ENCODE assay signal across 19 cellular contexts in genomic region chr17:80460286-80460881, GRCh38. TPM values are rescaled to one million over a fixed set of nuclear protein-coding genes. Genes with fewer than 3 reads are reported as not detected.
A peak's percentile ranks its signal among the peaks of the same experiment; 100 is the strongest.
DNase-seq lines count a peak whose midpoint lies in the region; ATAC-seq and TF ChIP-seq lines count a peak whose summit lies in the region.
"Had no signal": no experiment of that assay in that cellular context is flagged by ENCODE, and none has a peak within 500 bp of the region (broad histone marks: within the 10 kb centered on the region; RNA-seq: fewer than 3 reads in every experiment).

No MANE protein-coding gene starts in this region.

- intact Hi-C loops in stomach (cut with DNase I; ENCODE audit: low total_unique reads) = no loop called here

- DNase-seq in SK-N-SH (no peak), fibroblast of the aortic adventitia (ENCODE audit: low read depth) (peak; percentile 46), mucosa of gallbladder (ENCODE audit: low spot score) (peak; percentile 54), NCI-H187 (lab: John Stamatoyannopoulos, UW) (no peak), stomach (no peak)
- DNase-seq: activated CD4-positive, alpha-beta T cell treated with anti-CD3 and anti-CD28 coated beads for 1 hour; activated CD8-positive, alpha-beta memory T cell treated with anti-CD3 and anti-CD28 coated beads for 24 hours; activated naive CD4-positive, alpha-beta T cell; activated T-cell treated with anti-CD3 and anti-CD28 coated beads, Interleukin-2, amount 50 U/mL, for 4 hours; amniotic stem cell; COR-L47; KG1; lower lobe of right lung; NCI-H748 treated with DMSO at 0.1 percent for 48 hours; retina; stimulated activated CD4-positive, alpha-beta T cell treated with anti-CD3 and anti-CD28 coated beads, Interleukin-15, amount 100 ng/mL, for 24 hours had no signal

- no peak overlapping the region for H3K4me2 ChIP-seq in SK-N-SH

- WGBS in SK-N-SH (ENCODE audit: low lambda C conversion rate) = 58% methylated on average over 10 of the region's 10 CpGs
- 42 to 58% (median 54%) methylated on average over 10 of the region's 10 CpGs for WGBS in stomach, 5 donors

- H3K27me3 ChIP-seq in SK-N-SH (ENCODE audit: insufficient read depth) (peaks cover 29% of the 10 kb centered on the region), stomach smooth muscle (ENCODE audit: control insufficient read depth in 1 of 2, insufficient read depth in 2 of 2, low read length in 2 of 2) (no peaks in the 10 kb centered on the region), stomach (peaks cover 0 to 41% (median 15%) of the 10 kb centered on the region in 3 donors)

- H3K9ac ChIP-seq in SK-N-SH = no peak overlapping the region
- H3K9ac ChIP-seq in stomach smooth muscle (ENCODE audit: low read length in 2 of 2) = no peak overlapping the region

- no peaks in the 10 kb centered on the region for H3K9me2 ChIP-seq in SK-N-SH

- H4K20me1 ChIP-seq in SK-N-SH (ENCODE audit: insufficient read depth) = no peaks in the 10 kb centered on the region

- no peaks in the 10 kb centered on the region for H3K9me3 ChIP-seq in SK-N-SH
- no peaks in the 10 kb centered on the region for H3K9me3 ChIP-seq in stomach smooth muscle (ENCODE audit: control insufficient read depth in 2 of 2, low read length in 2 of 2)
- H3K9me3 ChIP-seq in stomach = no peaks in the 10 kb centered on the region
- H3K9me3 ChIP-seq: lower lobe of right lung had no signal

- peak; percentile 34 for ATAC-seq in SK-N-SH treated with all-trans-retinoic acid at 6 μM for 48 hours
- ATAC-seq in HG03039 (IDR thresholded peaks at IDR 0.05; ENCODE audit: unreplicated experiment) = no peak
- ATAC-seq: activated T-cell treated with anti-CD3 and anti-CD28 coated beads, Interleukin-2, amount 50 U/mL, for 4 hours; lower lobe of right lung had no signal

- H3K4me3 ChIP-seq in SK-N-SH (ENCODE audit: low read depth in 2 of 2, low read length in 1 of 2) (no peak overlapping the region), fibroblast of the aortic adventitia (ENCODE audit: low read depth, low read length) (no peak overlapping the region), stomach smooth muscle (ENCODE audit: low read length in 2 of 2) (peak overlapping the region in 1 of 2 donors; percentile 52), stomach (no peak overlapping the region)
- H3K4me3 ChIP-seq: lower lobe of right lung had no signal

- CTCF ChIA-PET in SK-N-SH (lab: Yijun Ruan, JAX) = no interaction called here

- no peak overlapping the region for H3K27ac ChIP-seq in SK-N-SH (ENCODE audit: low read depth in 2 of 2, low read length in 1 of 2)
- peak overlapping the region; percentile 64 for H3K27ac ChIP-seq in stomach smooth muscle (ENCODE audit: low read length)
- H3K27ac ChIP-seq in stomach = peak overlapping the region in 1 of 5 donors; percentile 56
- H3K27ac ChIP-seq: lower lobe of right lung had no signal

- no peak for TF ChIP-seq POLR2A in stomach (IDR thresholded peaks at IDR 0.05)

- TF ChIP-seq CTCF in SK-N-SH (IDR thresholded peaks at IDR 0.05) (no peak), fibroblast of the aortic adventitia (IDR thresholded peaks at IDR 0.05; ENCODE audit: insufficient read depth, low read length) (no peak), stomach (IDR thresholded peaks at IDR 0.05) (no peak)

- POLR2A ChIA-PET in SK-N-SH (lab: Yijun Ruan, JAX) = no interaction called here

- no peaks in the 10 kb centered on the region for H3K79me2 ChIP-seq in SK-N-SH (ENCODE audit: insufficient read depth)

- H3K4me1 ChIP-seq in SK-N-SH (ENCODE audit: control insufficient read depth in 1 of 2, insufficient read depth in 2 of 2, low read depth in 1 of 2, low read length in 1 of 2) (peaks cover 0 to 6% of the 10 kb centered on the region in 2 experiments; a peak in 1 of 4 replicates), stomach smooth muscle (ENCODE audit: control insufficient read depth, insufficient read depth, low read length) (peaks cover 49% of the 10 kb centered on the region), stomach (peaks cover 0 to 43% (median 21%) of the 10 kb centered on the region in 4 donors)

- no peak for TF ChIP-seq EP300 in SK-N-SH (IDR thresholded peaks at IDR 0.05; ENCODE audit: borderline replicate concordance in 1 of 2, low read depth in 1 of 2, low read length in 1 of 2)
- no peak for TF ChIP-seq EP300 in stomach (IDR thresholded peaks at IDR 0.05)

- no peak overlapping the region for H2AFZ ChIP-seq in SK-N-SH (ENCODE audit: low read depth)

- H3K36me3 ChIP-seq in SK-N-SH (replicated peaks in 1 of 2; ENCODE audit: control insufficient read depth in 1 of 2, insufficient read depth in 2 of 2, low read length in 1 of 2) (no peaks in the 10 kb centered on the region), stomach smooth muscle (ENCODE audit: control insufficient read depth in 2 of 2, insufficient read depth in 2 of 2, low read length in 2 of 2) (no peaks in the 10 kb centered on the region), stomach (no peaks in the 10 kb centered on the region)
- H3K36me3 ChIP-seq: lower lobe of right lung had no signal

- H3F3A ChIP-seq in SK-N-SH (replicated peaks; ENCODE audit: insufficient read depth) = peaks cover 3% of the 10 kb centered on the region

- no peak for TF ChIP-seq RAD21 in SK-N-SH (IDR thresholded peaks at IDR 0.05; ENCODE audit: low read length)

TF ChIP-seq in SK-N-SH treated with all-trans-retinoic acid at 6 μM for 48 hours, 23 proteins besides CTCF, POLR2A, EP300 and RAD21 (continues in another document):
- TF ChIP-seq ZFP30 (CRISPR knock-in tag; IDR thresholded peaks at IDR 0.05) (no peak), CREB5 (CRISPR knock-in tag; IDR thresholded peaks at IDR 0.05; ENCODE audit: low read depth) (no peak), ZC3H10 (CRISPR knock-in tag; IDR thresholded peaks at IDR 0.05) (no peak), ZNF70 (CRISPR knock-in tag; IDR thresholded peaks at IDR 0.05) (no peak)

TF ChIP-seq in SK-N-SH, 30 proteins besides CTCF, POLR2A, EP300 and RAD21 (continues in another document):
- TF ChIP-seq MXI1 (IDR thresholded peaks at IDR 0.05; ENCODE audit: low read depth, low read length) (no peak), USF1 (IDR thresholded peaks at IDR 0.05; ENCODE audit: borderline replicate concordance, low read depth) (no peak), NRF1 (IDR thresholded peaks at IDR 0.05; ENCODE audit: low read depth, low read length) (no peak), RXRA (IDR thresholded peaks at IDR 0.05; ENCODE audit: borderline replicate concordance, low read depth) (no peak), IRF3 (IDR thresholded peaks at IDR 0.05; ENCODE audit: low read depth, low read length) (no peak), RCOR1 (IDR thresholded peaks at IDR 0.05; ENCODE audit: low read length) (no peak), TCF12 (IDR thresholded peaks at IDR 0.05) (no peak), TEAD4 (IDR thresholded peaks at IDR 0.05; ENCODE audit: borderline replicate concordance, insufficient read depth) (no peak)
- TF ChIP-seq, protein P1, sequence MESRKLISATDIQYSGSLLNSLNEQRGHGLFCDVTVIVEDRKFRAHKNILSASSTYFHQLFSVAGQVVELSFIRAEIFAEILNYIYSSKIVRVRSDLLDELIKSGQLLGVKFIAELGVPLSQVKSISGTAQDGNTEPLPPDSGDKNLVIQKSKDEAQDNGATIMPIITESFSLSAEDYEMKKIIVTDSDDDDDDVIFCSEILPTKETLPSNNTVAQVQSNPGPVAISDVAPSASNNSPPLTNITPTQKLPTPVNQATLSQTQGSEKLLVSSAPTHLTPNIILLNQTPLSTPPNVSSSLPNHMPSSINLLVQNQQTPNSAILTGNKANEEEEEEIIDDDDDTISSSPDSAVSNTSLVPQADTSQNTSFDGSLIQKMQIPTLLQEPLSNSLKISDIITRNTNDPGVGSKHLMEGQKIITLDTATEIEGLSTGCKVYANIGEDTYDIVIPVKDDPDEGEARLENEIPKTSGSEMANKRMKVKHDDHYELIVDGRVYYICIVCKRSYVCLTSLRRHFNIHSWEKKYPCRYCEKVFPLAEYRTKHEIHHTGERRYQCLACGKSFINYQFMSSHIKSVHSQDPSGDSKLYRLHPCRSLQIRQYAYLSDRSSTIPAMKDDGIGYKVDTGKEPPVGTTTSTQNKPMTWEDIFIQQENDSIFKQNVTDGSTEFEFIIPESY (IDR thresholded peaks at IDR 0.05; ENCODE audit: borderline replicate concordance, low read depth) = no peak

RNA-seq across cellular contexts. Expression of gene NPTX1, which starts 16.0 kb away (rescaled TPM):
- 0.05 and 0.16 TPM in 2 replicates for polyA plus RNA-seq in SK-N-SH (2012; rRNA removed)
- 0.01 and 0.03 TPM in 2 replicates for polyA plus RNA-seq in SK-N-SH (2012; cell fraction: cytosol; rRNA removed)
- polyA plus RNA-seq in SK-N-SH (2012; cell fraction: nucleus; rRNA removed) = 0.05 and 0.38 TPM in 2 replicates
- 0.57 and 191 TPM in 2 replicates for total RNA-seq in fibroblast of the aortic adventitia (ENCODE audit: low replicate concordance)
- 5.7 TPM for total RNA-seq in mucosa of gallbladder
- 1 to 10 TPM in 4 of 5 donors, under 1 TPM in 1; 0.43 to 9.3 (median 5.8) TPM for total RNA-seq in stomach
- polyA plus RNA-seq in stomach = under 1 TPM in 2 of 3 donors, not detected in 1; 0.31 to 0.53 TPM

RNA-seq across cellular contexts. Expression of gene ENDOV, which starts 45.4 kb away (rescaled TPM):
- polyA plus RNA-seq in SK-N-SH (2012; rRNA removed) = 83.6 and 90.3 TPM in 2 replicates
- polyA plus RNA-seq in SK-N-SH (2012; cell fraction: cytosol; rRNA removed) = 36.1 and 50.0 TPM in 2 replicates
- polyA plus RNA-seq in SK-N-SH (2012; cell fraction: nucleus; rRNA removed) = 181 and 203 TPM in 2 replicates
- 12.4 and 17.8 TPM in 2 replicates for total RNA-seq in fibroblast of the aortic adventitia (ENCODE audit: low replicate concordance)
- 26.2 TPM for total RNA-seq in mucosa of gallbladder
- total RNA-seq in stomach = 100 to 1,000 TPM in 1 of 5 donors, 10 to 100 TPM in 2, 1 to 10 TPM in 2; 2.3 to 122 (median 13.0) TPM
- polyA plus RNA-seq in stomach = 10 to 100 TPM; 11.4 to 17.4 (median 13.4) TPM

Comparison
In these comparisons a context has a peak if more than half of its experiments do, and no peak if none do; other contexts are left out.
1. DNase-seq: peak in fibroblast of the aortic adventitia (single experiment) and mucosa of gallbladder (single experiment); none in SK-N-SH (single experiment), NCI-H187 (0 of 2) and stomach (single experiment).